Comparison of ENCODE assay signal across 1 cellular context in the genomic region with DNA sequence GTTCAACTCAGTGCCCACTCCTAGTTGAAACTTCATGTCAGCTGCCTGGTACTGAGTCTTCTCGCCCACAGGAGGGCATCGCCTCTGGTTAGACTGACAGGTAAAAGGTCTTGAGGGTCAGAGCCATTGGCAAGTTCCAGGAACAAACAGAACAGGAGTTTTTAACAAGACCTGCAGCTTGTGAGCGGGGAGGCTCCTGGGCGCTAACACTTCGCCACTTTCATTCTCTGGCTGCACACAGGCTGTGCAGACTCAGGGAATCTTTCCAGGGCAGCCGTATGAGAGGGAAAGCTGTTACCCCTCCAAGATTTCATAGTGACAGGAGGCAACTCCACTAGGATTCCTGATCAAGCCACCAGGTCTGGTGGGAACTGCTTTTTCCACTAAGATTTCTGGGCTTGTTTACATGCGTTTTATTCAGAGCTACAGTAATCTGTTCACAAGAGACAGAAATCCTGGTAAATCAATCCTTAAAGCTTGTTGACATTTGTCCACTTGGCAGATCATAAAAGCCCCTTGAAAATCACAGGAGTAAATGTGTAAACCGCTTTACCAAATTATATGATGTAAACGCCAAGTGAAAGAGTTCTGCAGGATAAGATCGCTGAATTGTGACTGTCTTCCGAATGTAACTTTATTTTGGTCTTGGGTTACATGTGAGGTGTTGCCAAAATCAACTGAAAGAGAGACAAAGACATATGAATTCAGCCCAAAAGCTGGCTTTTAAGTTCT.
TF ChIP-seq lines count a peak whose summit lies in the region.

No MANE protein-coding gene starts in this region.

TF ChIP-seq in H1, 55 proteins besides CTCF, POLR2A, EP300 and RAD21:
- TF ChIP-seq, protein P1, sequence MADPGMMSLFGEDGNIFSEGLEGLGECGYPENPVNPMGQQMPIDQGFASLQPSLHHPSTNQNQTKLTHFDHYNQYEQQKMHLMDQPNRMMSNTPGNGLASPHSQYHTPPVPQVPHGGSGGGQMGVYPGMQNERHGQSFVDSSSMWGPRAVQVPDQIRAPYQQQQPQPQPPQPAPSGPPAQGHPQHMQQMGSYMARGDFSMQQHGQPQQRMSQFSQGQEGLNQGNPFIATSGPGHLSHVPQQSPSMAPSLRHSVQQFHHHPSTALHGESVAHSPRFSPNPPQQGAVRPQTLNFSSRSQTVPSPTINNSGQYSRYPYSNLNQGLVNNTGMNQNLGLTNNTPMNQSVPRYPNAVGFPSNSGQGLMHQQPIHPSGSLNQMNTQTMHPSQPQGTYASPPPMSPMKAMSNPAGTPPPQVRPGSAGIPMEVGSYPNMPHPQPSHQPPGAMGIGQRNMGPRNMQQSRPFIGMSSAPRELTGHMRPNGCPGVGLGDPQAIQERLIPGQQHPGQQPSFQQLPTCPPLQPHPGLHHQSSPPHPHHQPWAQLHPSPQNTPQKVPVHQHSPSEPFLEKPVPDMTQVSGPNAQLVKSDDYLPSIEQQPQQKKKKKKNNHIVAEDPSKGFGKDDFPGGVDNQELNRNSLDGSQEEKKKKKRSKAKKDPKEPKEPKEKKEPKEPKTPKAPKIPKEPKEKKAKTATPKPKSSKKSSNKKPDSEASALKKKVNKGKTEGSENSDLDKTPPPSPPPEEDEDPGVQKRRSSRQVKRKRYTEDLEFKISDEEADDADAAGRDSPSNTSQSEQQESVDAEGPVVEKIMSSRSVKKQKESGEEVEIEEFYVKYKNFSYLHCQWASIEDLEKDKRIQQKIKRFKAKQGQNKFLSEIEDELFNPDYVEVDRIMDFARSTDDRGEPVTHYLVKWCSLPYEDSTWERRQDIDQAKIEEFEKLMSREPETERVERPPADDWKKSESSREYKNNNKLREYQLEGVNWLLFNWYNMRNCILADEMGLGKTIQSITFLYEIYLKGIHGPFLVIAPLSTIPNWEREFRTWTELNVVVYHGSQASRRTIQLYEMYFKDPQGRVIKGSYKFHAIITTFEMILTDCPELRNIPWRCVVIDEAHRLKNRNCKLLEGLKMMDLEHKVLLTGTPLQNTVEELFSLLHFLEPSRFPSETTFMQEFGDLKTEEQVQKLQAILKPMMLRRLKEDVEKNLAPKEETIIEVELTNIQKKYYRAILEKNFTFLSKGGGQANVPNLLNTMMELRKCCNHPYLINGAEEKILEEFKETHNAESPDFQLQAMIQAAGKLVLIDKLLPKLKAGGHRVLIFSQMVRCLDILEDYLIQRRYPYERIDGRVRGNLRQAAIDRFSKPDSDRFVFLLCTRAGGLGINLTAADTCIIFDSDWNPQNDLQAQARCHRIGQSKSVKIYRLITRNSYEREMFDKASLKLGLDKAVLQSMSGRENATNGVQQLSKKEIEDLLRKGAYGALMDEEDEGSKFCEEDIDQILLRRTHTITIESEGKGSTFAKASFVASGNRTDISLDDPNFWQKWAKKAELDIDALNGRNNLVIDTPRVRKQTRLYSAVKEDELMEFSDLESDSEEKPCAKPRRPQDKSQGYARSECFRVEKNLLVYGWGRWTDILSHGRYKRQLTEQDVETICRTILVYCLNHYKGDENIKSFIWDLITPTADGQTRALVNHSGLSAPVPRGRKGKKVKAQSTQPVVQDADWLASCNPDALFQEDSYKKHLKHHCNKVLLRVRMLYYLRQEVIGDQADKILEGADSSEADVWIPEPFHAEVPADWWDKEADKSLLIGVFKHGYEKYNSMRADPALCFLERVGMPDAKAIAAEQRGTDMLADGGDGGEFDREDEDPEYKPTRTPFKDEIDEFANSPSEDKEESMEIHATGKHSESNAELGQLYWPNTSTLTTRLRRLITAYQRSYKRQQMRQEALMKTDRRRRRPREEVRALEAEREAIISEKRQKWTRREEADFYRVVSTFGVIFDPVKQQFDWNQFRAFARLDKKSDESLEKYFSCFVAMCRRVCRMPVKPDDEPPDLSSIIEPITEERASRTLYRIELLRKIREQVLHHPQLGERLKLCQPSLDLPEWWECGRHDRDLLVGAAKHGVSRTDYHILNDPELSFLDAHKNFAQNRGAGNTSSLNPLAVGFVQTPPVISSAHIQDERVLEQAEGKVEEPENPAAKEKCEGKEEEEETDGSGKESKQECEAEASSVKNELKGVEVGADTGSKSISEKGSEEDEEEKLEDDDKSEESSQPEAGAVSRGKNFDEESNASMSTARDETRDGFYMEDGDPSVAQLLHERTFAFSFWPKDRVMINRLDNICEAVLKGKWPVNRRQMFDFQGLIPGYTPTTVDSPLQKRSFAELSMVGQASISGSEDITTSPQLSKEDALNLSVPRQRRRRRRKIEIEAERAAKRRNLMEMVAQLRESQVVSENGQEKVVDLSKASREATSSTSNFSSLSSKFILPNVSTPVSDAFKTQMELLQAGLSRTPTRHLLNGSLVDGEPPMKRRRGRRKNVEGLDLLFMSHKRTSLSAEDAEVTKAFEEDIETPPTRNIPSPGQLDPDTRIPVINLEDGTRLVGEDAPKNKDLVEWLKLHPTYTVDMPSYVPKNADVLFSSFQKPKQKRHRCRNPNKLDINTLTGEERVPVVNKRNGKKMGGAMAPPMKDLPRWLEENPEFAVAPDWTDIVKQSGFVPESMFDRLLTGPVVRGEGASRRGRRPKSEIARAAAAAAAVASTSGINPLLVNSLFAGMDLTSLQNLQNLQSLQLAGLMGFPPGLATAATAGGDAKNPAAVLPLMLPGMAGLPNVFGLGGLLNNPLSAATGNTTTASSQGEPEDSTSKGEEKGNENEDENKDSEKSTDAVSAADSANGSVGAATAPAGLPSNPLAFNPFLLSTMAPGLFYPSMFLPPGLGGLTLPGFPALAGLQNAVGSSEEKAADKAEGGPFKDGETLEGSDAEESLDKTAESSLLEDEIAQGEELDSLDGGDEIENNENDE (IDR thresholded peaks at IDR 0.05; ENCODE audit: insufficient replicate concordance, low read length) = no peak
- TF ChIP-seq KDM5A (IDR thresholded peaks at IDR 0.05; ENCODE audit: low read length) (no peak), GABPA (IDR thresholded peaks at IDR 0.05; ENCODE audit: borderline replicate concordance, insufficient read depth, low read length) (no peak), RNF2 (IDR thresholded peaks at IDR 0.05; ENCODE audit: borderline replicate concordance, low read depth, low read length, missing control alignments, poor library complexity, severe bottlenecking) (no peak), POLR2AphosphoS5 (IDR thresholded peaks at IDR 0.05; ENCODE audit: low read depth, low read length) (no peak), CBX5 (IDR thresholded peaks at IDR 0.05; ENCODE audit: low read depth, low read length) (no peak), CTBP2 (IDR thresholded peaks at IDR 0.05; ENCODE audit: borderline replicate concordance, insufficient read depth, insufficient read length, low read length) (no peak), SIN3A (conservative IDR thresholded peaks at IDR 0.05 in 1 of 2, IDR thresholded peaks at IDR 0.05 in 1 of 2; ENCODE audit: low read depth in 1 of 2, low read length in 2 of 2) (no peak), CEBPB (IDR thresholded peaks at IDR 0.05; ENCODE audit: low read depth, low read length) (no peak)
